17 cellular contexts compared by ENCODE assay signal in genomic region chr3:16179771-16180736, GRCh38. TPM values are rescaled to one million over a fixed set of nuclear protein-coding genes. Genes with fewer than 3 reads are reported as not detected.
A peak's percentile ranks its signal among the peaks of the same experiment; 100 is the strongest.
DNase-seq lines count a peak whose midpoint lies in the region; ATAC-seq, FAIRE-seq and TF ChIP-seq lines count a peak whose summit lies in the region.
"Had no signal": no experiment of that assay in that cellular context is flagged by ENCODE, and none has a peak within 500 bp of the region (broad histone marks: within the 10 kb centered on the region; RNA-seq: fewer than 3 reads in every experiment).

No MANE protein-coding gene starts in this region.

- H3K79me1 ChIP-seq in H1 (ENCODE audit: low read depth, low read length), result no peaks in the 10 kb centered on the region

- 0 out of 2 replicates have a peak overlapping the region, but pooled peaks have one; percentile 3 for H3K4me3 ChIP-seq in GM23248
- no peak overlapping the region for H3K4me3 ChIP-seq in PC-3 (ENCODE audit: low read length)
- H3K4me3 ChIP-seq in H1 (ENCODE audit: extremely low read depth in 1 of 4, insufficient read depth in 2 of 4, low read depth in 3 of 4, low read length in 4 of 4), result no peak overlapping the region
- H3K4me3 ChIP-seq in subcutaneous abdominal adipose tissue (ENCODE audit: low read depth in 1 of 5, low read length in 5 of 5), result no peak overlapping the region
- H3K4me3 ChIP-seq: smooth muscle cell had no signal

- no peak overlapping the region for H3K14ac ChIP-seq in H1 (ENCODE audit: insufficient read length)

- H3K27me3 ChIP-seq in GM23248 (replicated peaks; ENCODE audit: insufficient read depth), result no peaks in the 10 kb centered on the region
- H3K27me3 ChIP-seq in PC-3 (ENCODE audit: low read length), result no peaks in the 10 kb centered on the region
- no peaks in the 10 kb centered on the region for H3K27me3 ChIP-seq in H1 (replicated peaks in 1 of 4; ENCODE audit: control insufficient read depth in 3 of 4, extremely low read depth in 1 of 4, insufficient read depth in 3 of 4, low read length in 3 of 4)
- H3K27me3 ChIP-seq in subcutaneous abdominal adipose tissue (ENCODE audit: control insufficient read depth in 5 of 5, insufficient read depth in 4 of 5, low read length in 5 of 5), result no peaks in the 10 kb centered on the region
- H3K27me3 ChIP-seq: heart left ventricle had no signal

- no peak overlapping the region for H2BK5ac ChIP-seq in H1 (ENCODE audit: low read depth, low read length)

- H3K23ac ChIP-seq in H1 (ENCODE audit: insufficient read length), result no peak overlapping the region

- no peak overlapping the region for H2AK5ac ChIP-seq in H1 (ENCODE audit: low read depth, low read length)

- DNase-seq in GM23248 (peak; percentile 87), PC-3 (peak; percentile 45), H1 (ENCODE audit: low read depth in 1 of 2, low spot score in 2 of 2) (no peak), cerebellar nuclear complex (lab: John Stamatoyannopoulos, UW) (no peak), NCI-H1092 (lab: John Stamatoyannopoulos, UW) (no peak), middle frontal gyrus (ENCODE audit: extremely low spot score, low spot score) (no peak)
- DNase-seq: activated CD4-positive, alpha-beta T cell treated with anti-CD3 and anti-CD28 coated beads for 1 hour; heart left ventricle; kidney; NCI-H1694 treated with DMSO at 0.1 percent for 48 hours; RPMI8226; stimulated activated naive CD4-positive, alpha-beta T cell had no signal

- H2AFZ ChIP-seq in GM23248, result no peak overlapping the region
- H2AFZ ChIP-seq in PC-3 (ENCODE audit: low read length), result no peak overlapping the region
- H2AFZ ChIP-seq in H1 (ENCODE audit: low read length), result peak overlapping the region; percentile 55; the same call in 1 of the 2 replicates

- H3K56ac ChIP-seq in H1 (replicated peaks; ENCODE audit: insufficient read length, low read depth, low read length), result no peak overlapping the region

- peaks cover 26% of the 10 kb centered on the region for H3K79me2 ChIP-seq in GM23248 (ENCODE audit: insufficient read depth)
- no peaks in the 10 kb centered on the region for H3K79me2 ChIP-seq in PC-3 (ENCODE audit: low read length)
- no peaks in the 10 kb centered on the region for H3K79me2 ChIP-seq in H1 (ENCODE audit: control insufficient read depth in 1 of 2, insufficient read depth in 2 of 2, low read length in 2 of 2)

- intact Hi-C loops in PC-3 (cut with micrococcal nuclease), result loop anchor here (2.0 to 5.0 kb wide), 3 partner anchors 38 to 118 kb away; no protein-coding TSS in a partner anchor

- no peak overlapping the region for H4K91ac ChIP-seq in H1 (replicated peaks; ENCODE audit: insufficient read length, low read length)

- H2BK15ac ChIP-seq in H1 (ENCODE audit: low read length), result no peak overlapping the region

- H3F3A ChIP-seq in GM23248 (ENCODE audit: insufficient read depth), result peaks cover 59% of the 10 kb centered on the region
- H3F3A ChIP-seq in PC-3 (ENCODE audit: low read length, unreplicated experiment), result no peaks in the 10 kb centered on the region

- no TSS peak for BruUV-seq in PC-3 (replicated peaks; lab: Mats Ljungman, UMichigan)

- no peak overlapping the region for H2BK20ac ChIP-seq in H1 (ENCODE audit: low read length)

- H3K9me3 ChIP-seq in GM23248 (ENCODE audit: low read depth), result no peaks in the 10 kb centered on the region
- no peaks in the 10 kb centered on the region for H3K9me3 ChIP-seq in PC-3 (ENCODE audit: low read length)
- H3K9me3 ChIP-seq in H1 (ENCODE audit: insufficient read depth in 2 of 2, low read depth in 1 of 2, low read length in 1 of 2), result no peaks in the 10 kb centered on the region
- H3K9me3 ChIP-seq in subcutaneous abdominal adipose tissue (ENCODE audit: control insufficient read depth in 5 of 5, low read length in 5 of 5), result no peaks in the 10 kb centered on the region
- H3K9me3 ChIP-seq: heart left ventricle had no signal

- CTCF ChIA-PET in PC-3 (lab: Charles Lee), result no interaction called here
- CTCF ChIA-PET in H1 (lab: Charles Lee; ENCODE audit: partially characterized antibody), result interaction anchor here (0.6 to 4.2 kb wide), 14 partner anchors 10 to 1938 kb away, joined by 3 to 44 read pairs (median 4); no protein-coding TSS in a partner anchor

- no peak overlapping the region for H2BK12ac ChIP-seq in H1 (ENCODE audit: low read depth, low read length)

- H4K20me1 ChIP-seq in GM23248 (ENCODE audit: insufficient read depth), result no peaks in the 10 kb centered on the region
- no peaks in the 10 kb centered on the region for H4K20me1 ChIP-seq in PC-3 (ENCODE audit: low read length)
- no peaks in the 10 kb centered on the region for H4K20me1 ChIP-seq in H1 (replicated peaks in 1 of 2; ENCODE audit: control insufficient read depth in 1 of 2, insufficient read depth in 2 of 2, low read length in 2 of 2)

- no peak for FAIRE-seq in H1 (lab: Jason Lieb, UNC)
- FAIRE-seq: GM12892, kidney had no signal

- WGBS in GM23248 (ENCODE audit: low coverage in 1 of 2, low lambda C conversion rate in 2 of 2, missing lambda C conversion rate in 2 of 2), 2 experiments, result 62 to 65% methylated on average over 15 of the region's 15 CpGs
- WGBS in H1 (ENCODE audit: extremely low coverage in 1 of 2, insufficient coverage in 1 of 2, insufficient read length in 1 of 2, insufficient replicate concordance in 2 of 2, low coverage in 1 of 2, low lambda C conversion rate in 2 of 2, missing lambda C conversion rate in 1 of 2), 2 experiments, result 84% methylated on average over 15 of the region's 15 CpGs; no CpG with 5 or more reads in 1 of the 2 experiments

- H3K4ac ChIP-seq in H1 (replicated peaks; ENCODE audit: insufficient read length, low read depth, low read length), result no peak overlapping the region

- no peak for TF ChIP-seq POLR2A in H1 (IDR thresholded peaks at IDR 0.05; ENCODE audit: control extremely low read depth in 1 of 2, low read depth in 2 of 2, low read length in 2 of 2)

- H2BK120ac ChIP-seq in H1 (replicated peaks; ENCODE audit: low read depth, low read length), result no peak overlapping the region

- peak overlapping the region; percentile 46 for H3K9ac ChIP-seq in GM23248
- H3K9ac ChIP-seq in PC-3 (ENCODE audit: low read length), result no peak overlapping the region
- no peak overlapping the region for H3K9ac ChIP-seq in H1 (replicated peaks in 1 of 4; ENCODE audit: extremely low read depth in 1 of 4, low read depth in 3 of 4, low read length in 3 of 4)
- no peak overlapping the region for H3K9ac ChIP-seq in subcutaneous abdominal adipose tissue (ENCODE audit: low read length in 5 of 5)

- no peak overlapping the region for H4K8ac ChIP-seq in H1 (ENCODE audit: extremely low read depth, insufficient read depth, low read length)

- TF ChIP-seq RAD21 in H1 (IDR thresholded peaks at IDR 0.05 in 1 of 2, conservative IDR thresholded peaks at IDR 0.05 in 1 of 2; ENCODE audit: low read depth in 2 of 2, low read length in 2 of 2), result no peak

- H3K4me1 ChIP-seq in GM23248 (ENCODE audit: insufficient read depth) (peaks cover 77% of the 10 kb centered on the region), PC-3 (ENCODE audit: insufficient read depth, low read length) (peaks cover 12% of the 10 kb centered on the region; the same call in 1 of the 2 replicates), H1 (replicated peaks in 1 of 4; ENCODE audit: control insufficient read depth in 3 of 4, insufficient read depth in 4 of 4, low read length in 3 of 4) (peaks cover 0 to 3% (median 0%) of the 10 kb centered on the region in 4 experiments; a peak in 1 of 7 replicates), subcutaneous abdominal adipose tissue (ENCODE audit: control insufficient read depth in 5 of 5, insufficient read depth in 5 of 5, low read length in 5 of 5) (peaks cover 24 to 90% (median 75%) of the 10 kb centered on the region in 5 donors)

- H3K27ac ChIP-seq in GM23248, result peak overlapping the region; percentile 72
- no peak overlapping the region for H3K27ac ChIP-seq in PC-3 (ENCODE audit: low read length)
- no peak overlapping the region for H3K27ac ChIP-seq in H1 (ENCODE audit: low read depth, low read length)
- H3K27ac ChIP-seq in subcutaneous abdominal adipose tissue (ENCODE audit: low read depth, low read length), result peak overlapping the region; percentile 38
- H3K27ac ChIP-seq: heart left ventricle, HL-60 had no signal

- TF ChIP-seq CTCF in PC-3 (conservative IDR thresholded peaks at IDR 0.05; ENCODE audit: low read depth, low read length), result no peak
- TF ChIP-seq CTCF in H1 (IDR thresholded peaks at IDR 0.05; ENCODE audit: control extremely low read depth in 1 of 3, insufficient read depth in 1 of 3, low read depth in 1 of 3, low read length in 3 of 3), result no peak

- H3K9me2 ChIP-seq in GM23248 (ENCODE audit: insufficient read depth), result no peaks in the 10 kb centered on the region
- H3K9me2 ChIP-seq in PC-3 (replicated peaks; ENCODE audit: low read length), result no peaks in the 10 kb centered on the region

- H3K36me3 ChIP-seq in GM23248 (ENCODE audit: low read depth), result no peaks in the 10 kb centered on the region
- H3K36me3 ChIP-seq in PC-3 (ENCODE audit: low read depth, low read length), result no peaks in the 10 kb centered on the region
- no peaks in the 10 kb centered on the region for H3K36me3 ChIP-seq in H1 (ENCODE audit: control insufficient read depth in 2 of 4, insufficient read depth in 4 of 4, low read length in 3 of 4)
- peaks cover 0 to 19% (median 4%) of the 10 kb centered on the region in 5 donors for H3K36me3 ChIP-seq in subcutaneous abdominal adipose tissue (ENCODE audit: control insufficient read depth in 5 of 5, insufficient read depth in 5 of 5, low read length in 5 of 5)
- H3K36me3 ChIP-seq: heart left ventricle had no signal

- TF ChIP-seq EP300 in H1 (IDR thresholded peaks at IDR 0.05; ENCODE audit: borderline replicate concordance in 1 of 2, low read depth in 2 of 2, low read length in 2 of 2), result no peak

- peaks cover 2% of the 10 kb centered on the region for H3K23me2 ChIP-seq in H1 (ENCODE audit: low read depth, low read length)

- peak overlapping the region; percentile 49 for H3K4me2 ChIP-seq in GM23248 (ENCODE audit: unreplicated experiment)
- no peak overlapping the region for H3K4me2 ChIP-seq in PC-3 (ENCODE audit: low read length)
- H3K4me2 ChIP-seq in H1 (ENCODE audit: insufficient read depth in 1 of 2, low read depth in 2 of 2, low read length in 2 of 2), result no peak overlapping the region
- H3K4me2 ChIP-seq: smooth muscle cell had no signal

- H3K18ac ChIP-seq in H1 (ENCODE audit: extremely low read depth, low read length), result no peak overlapping the region

- no peak overlapping the region for H4K5ac ChIP-seq in H1 (ENCODE audit: insufficient read length, low read depth, low read length)

- POLR2A ChIA-PET in PC-3 (lab: Charles Lee; ENCODE audit: unreplicated experiment), result no interaction called here
- POLR2A ChIA-PET in H1 (lab: Charles Lee; ENCODE audit: partially characterized antibody), result no interaction called here

- ATAC-seq in PC-3 (no peak), GM19023 (IDR thresholded peaks at IDR 0.05; ENCODE audit: unreplicated experiment) (no peak)
- ATAC-seq: heart left ventricle had no signal

- in situ Hi-C loops in GM23248 (cut with MboI), result loop anchor here (10.0 kb wide), 1 partner anchor 125 kb away; no protein-coding TSS in a partner anchor

RNA-seq across cellular contexts. Expression of gene GALNT15, which starts 5.6 kb away (rescaled TPM):
- total RNA-seq in GM23248 (2014; rRNA removed; shearing (Covaris generic)), result 11.7 and 12.9 TPM in 2 replicates
- polyA plus RNA-seq in GM23248 (2016; fragmentation: Nextera tagmentation; extraction: Ambion mirVana) (9.9 and 10.7 TPM in 2 replicates), H1 (2011; rRNA removed) (0.02 TPM in 1 of 2 replicates, not detected in the other)
- total RNA-seq in PC-3 (2014; rRNA removed), result not detected in 2 replicates
- total RNA-seq in H1 (2021; fragmentation: NEBNext Ultra II Directional; extraction: Animal tissue kit (Norgen Biotek cat#: 25700)), result not detected in 2 replicates
- not detected for polyA plus RNA-seq in H1 (2011; cell fraction: cytosol; rRNA removed)
- polyA plus RNA-seq in H1 (2011; cell fraction: nucleus; rRNA removed), result 0.30 TPM
- polyA plus RNA-seq in H1 (2012, experiment 1 of 2), result not detected in 4 replicates
- polyA plus RNA-seq in H1 (2012, experiment 2 of 2), result not detected
- not detected for polyA plus RNA-seq in H1 (2013, experiment 1 of 2)
- polyA plus RNA-seq in H1 (2013, experiment 2 of 2), result 0.04 TPM
- 0.06 and 0.12 TPM in 2 replicates for polyA minus RNA-seq in H1 (2011; rRNA and poly(A)+ RNA removed)
- polyA minus RNA-seq in H1 (2011; cell fraction: cytosol; rRNA and poly(A)+ RNA removed), result not detected
- polyA minus RNA-seq in H1 (2011; cell fraction: nucleus; rRNA and poly(A)+ RNA removed), result not detected

Comparison
In these comparisons a context has a peak if more than half of its experiments do, and no peak if none do; other contexts are left out.
1. DNase-seq: peak in GM23248 (single experiment) and PC-3 (single experiment); none in H1 (0 of 2), cerebellar nuclear complex (0 of 2), NCI-H1092 (single experiment) and middle frontal gyrus (single experiment).
2. H3K27ac ChIP-seq: peak in GM23248 (single experiment) and subcutaneous abdominal adipose tissue (single experiment); none in PC-3 (single experiment) and H1 (single experiment).
3. RNA of gene GALNT15, which starts 5.6 kb away (total RNA-seq): 11.7 to 12.9 TPM in GM23248; not detected in H1 and not detected in PC-3; every median in the first group is over 10 times any median in the second.